In genomic region chr19:43760941-43761340, GRCh38 we compare ENCODE assay signal across 32 cellular contexts. TPM values are rescaled to one million over a fixed set of nuclear protein-coding genes. Genes with fewer than 3 reads are reported as not detected.
"Had no signal": no experiment of that assay in that cellular context is flagged by ENCODE, and none has a peak within 500 bp of the region (broad histone marks: within the 10 kb centered on the region; RNA-seq: fewer than 3 reads in every experiment).

No MANE protein-coding gene starts in this region.

- H3K36me3 ChIP-seq: gastrocnemius medialis, left ventricle myocardium inferior, pancreas, prostate gland, thoracic aorta, uterus, WERI-Rb-1 had no signal

- ATAC-seq: activated CD8-positive, alpha-beta memory T cell treated with anti-CD3 and anti-CD28 coated beads, Interleukin-2, amount 10 ng/mL, durations not matched to agents 7 days and 5 days; activated CD8-positive, alpha-beta T cell treated with anti-CD3 and anti-CD28 coated beads, Interleukin-2, amount 10 ng/mL, durations not matched to agents 7 days and 5 days; activated T-helper 17 cell treated with anti-CD3 and anti-CD28 coated beads, Interleukin-2, amount 50 U/mL, for 72 hours; effector memory CD8-positive, alpha-beta T cell; gastrocnemius medialis; pancreas; sciatic nerve; T-helper 17 cell had no signal

- H3K4me1 ChIP-seq: gastrocnemius medialis, prostate gland, uterus had no signal

- H3K36me3 Mint-ChIP-seq: type B pancreatic cell had no signal

- H3K9me3 ChIP-seq: gastrocnemius medialis, left ventricle myocardium inferior, pancreas, prostate gland, thoracic aorta, uterus had no signal

- H3K27me3 ChIP-seq: gastrocnemius medialis, pancreas, uterus had no signal

- H3K9me3 Mint-ChIP-seq: activated T-helper 17 cell treated with anti-CD3 and anti-CD28 coated beads, Interleukin-2, amount 50 U/mL, for 72 hours; effector memory CD8-positive, alpha-beta T cell; nephron; type B pancreatic cell had no signal

- H3K27ac ChIP-seq: coronary artery, gastrocnemius medialis, left ventricle myocardium inferior, pancreas, prostate gland, thoracic aorta, uterus, WERI-Rb-1 had no signal

- H3K4me3 ChIP-seq: coronary artery, gastrocnemius medialis, left ventricle myocardium inferior, pancreas, prostate gland, skin epidermis, thoracic aorta, uterus had no signal

- H3K4me3 Mint-ChIP-seq: activated CD8-positive, alpha-beta memory T cell treated with anti-CD3 and anti-CD28 coated beads, Interleukin-2, amount 10 ng/mL, durations not matched to agents 7 days and 5 days; activated CD8-positive, alpha-beta T cell treated with anti-CD3 and anti-CD28 coated beads, Interleukin-2, amount 10 ng/mL, durations not matched to agents 7 days and 5 days; activated T-helper 17 cell treated with anti-CD3 and anti-CD28 coated beads, Interleukin-2, amount 50 U/mL, for 72 hours; effector memory CD8-positive, alpha-beta T cell; nephron; stimulated activated naive CD8-positive, alpha-beta T cell treated with anti-CD3 and anti-CD28 coated beads, Interleukin-15, Interleukin-2, amounts not matched to agents 100 ng/mL and 50 ng/mL, for 24 hours; T-helper 17 cell; type B pancreatic cell had no signal

- DNase-seq: activated CD4-positive, alpha-beta T cell treated with anti-CD3 and anti-CD28 coated beads for 1 hour; activated CD8-positive, alpha-beta memory T cell treated with anti-CD3 and anti-CD28 coated beads, Interleukin-2, amount 10 ng/mL, durations not matched to agents 7 days and 5 days; activated CD8-positive, alpha-beta T cell treated with anti-CD3 and anti-CD28 coated beads, Interleukin-2, amount 10 ng/mL, durations not matched to agents 7 days and 5 days; activated gamma-delta T cell treated with Interleukin-2 at 50 U/mL for 16 hours; activated naive CD4-positive, alpha-beta T cell treated with anti-CD3 and anti-CD28 coated beads, Interleukin-2, amount 50 U/mL, for 16 hours; effector memory CD8-positive, alpha-beta T cell; erythroblast; gastrocnemius medialis; glutamatergic neuron; islet precursor cell; left ventricle myocardium inferior; pancreas; retina; stimulated activated CD4-positive, alpha-beta T cell treated with anti-CD3 and anti-CD28 coated beads, Interleukin-12 subunit alpha, Interleukin-12 subunit beta, amount 100 ng/mL, for 4 hours; stimulated activated CD4-positive, alpha-beta T cell treated with anti-CD3 and anti-CD28 coated beads, Interleukin-4, amount 100 ng/mL, for 1 hour; T-helper 17 cell; T1000; uterus; WERI-Rb-1 had no signal

- H3K27me3 Mint-ChIP-seq: activated CD8-positive, alpha-beta memory T cell treated with anti-CD3 and anti-CD28 coated beads, Interleukin-2, amount 10 ng/mL, durations not matched to agents 7 days and 5 days; activated T-helper 17 cell treated with anti-CD3 and anti-CD28 coated beads, Interleukin-2, amount 50 U/mL, for 72 hours; effector memory CD8-positive, alpha-beta T cell; stimulated activated naive CD8-positive, alpha-beta T cell treated with anti-CD3 and anti-CD28 coated beads, Interleukin-15, Interleukin-2, amounts not matched to agents 100 ng/mL and 50 ng/mL, for 24 hours; T-helper 17 cell; type B pancreatic cell had no signal

- H3K27ac Mint-ChIP-seq: activated CD8-positive, alpha-beta memory T cell treated with anti-CD3 and anti-CD28 coated beads, Interleukin-2, amount 10 ng/mL, durations not matched to agents 7 days and 5 days; activated CD8-positive, alpha-beta T cell treated with anti-CD3 and anti-CD28 coated beads, Interleukin-2, amount 10 ng/mL, durations not matched to agents 7 days and 5 days; activated T-helper 17 cell treated with anti-CD3 and anti-CD28 coated beads, Interleukin-2, amount 50 U/mL, for 72 hours; effector memory CD8-positive, alpha-beta T cell; nephron; stimulated activated naive CD8-positive, alpha-beta T cell treated with anti-CD3 and anti-CD28 coated beads, Interleukin-15, Interleukin-2, amounts not matched to agents 100 ng/mL and 50 ng/mL, for 24 hours; T-helper 17 cell; type B pancreatic cell had no signal

RNA-seq across cellular contexts. Expression of gene KCNN4, which starts 19.8 kb away (rescaled TPM):
- total RNA-seq: lung microvascular endothelial cell had no signal

RNA-seq across cellular contexts. Expression of gene IRGC, which starts 45.1 kb away (rescaled TPM):
- total RNA-seq: activated CD8-positive, alpha-beta memory T cell treated with anti-CD3 and anti-CD28 coated beads, Interleukin-2, amount 10 ng/mL, durations not matched to agents 7 days and 5 days; activated CD8-positive, alpha-beta T cell treated with anti-CD3 and anti-CD28 coated beads, Interleukin-2, amount 10 ng/mL, durations not matched to agents 7 days and 5 days; activated T-helper 17 cell treated with anti-CD3 and anti-CD28 coated beads, Interleukin-2, amount 50 U/mL, for 72 hours; gastrocnemius medialis; left ventricle myocardium inferior; lung microvascular endothelial cell; mesenteric fat pad; mucosa of gallbladder; pancreas; sciatic nerve; subcutaneous adipose tissue; T-helper 17 cell; thoracic aorta; uterus had no signal
- polyA plus RNA-seq: pancreas had no signal
